8 cellular contexts compared by ENCODE assay signal in the genomic region with DNA sequence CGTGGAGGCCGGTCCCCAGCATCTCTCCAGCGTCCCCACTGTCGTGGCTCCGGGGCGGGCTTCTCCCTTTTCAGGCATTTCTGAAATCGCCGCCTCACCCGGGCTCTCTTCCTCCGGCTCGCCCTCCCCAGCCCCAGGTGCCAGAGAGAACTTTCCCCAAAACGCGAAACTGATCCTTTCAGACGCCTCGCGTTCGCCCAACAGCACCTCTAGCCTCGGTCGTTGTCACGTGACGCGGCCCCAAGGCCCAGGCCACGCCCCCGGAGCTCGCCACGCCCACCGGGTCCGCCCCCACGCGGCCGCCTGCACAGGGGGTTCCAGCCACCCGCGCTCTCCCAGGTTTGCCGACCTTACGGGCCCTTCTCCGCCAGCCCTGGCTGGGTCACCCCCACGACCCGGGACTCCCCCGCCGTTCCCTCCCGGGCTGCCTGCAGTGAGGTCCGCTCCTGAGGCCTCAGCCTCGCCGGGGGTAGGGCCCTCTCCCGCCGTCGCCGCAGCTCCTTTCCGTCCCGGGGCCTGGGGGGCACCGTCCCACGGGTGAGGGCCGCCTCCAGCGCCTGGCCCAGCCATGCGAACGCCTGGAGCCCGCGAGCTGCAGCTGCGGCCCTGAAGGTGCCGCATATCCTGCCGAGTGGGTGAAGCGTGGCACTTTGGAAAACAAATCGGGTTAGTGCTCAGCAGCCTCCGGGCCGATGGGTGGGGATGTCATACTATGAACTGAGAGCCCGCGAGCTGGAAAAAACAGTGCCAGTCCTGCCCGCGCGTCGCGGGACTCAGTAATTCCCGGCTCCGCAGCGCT. TPM values are rescaled to one million over a fixed set of nuclear protein-coding genes. Genes with fewer than 3 reads are reported as not detected.
A peak's percentile ranks its signal among the peaks of the same experiment; 100 is the strongest.
DNase-seq lines count a peak whose midpoint lies in the region; ATAC-seq and TF ChIP-seq lines count a peak whose summit lies in the region.

No MANE protein-coding gene starts in this region.

- ATAC-seq in GM21723 (IDR thresholded peaks at IDR 0.05; ENCODE audit: unreplicated experiment) (peak; percentile 95), omental fat pad (ENCODE audit: low FRiP score) (peak; percentile 97)

- H3K4me3 ChIP-seq in thymus (ENCODE audit: low read length), result peak overlapping the region; percentile 60

- peaks cover 9% of the 10 kb centered on the region for H3K4me1 ChIP-seq in thymus (ENCODE audit: control insufficient read depth, insufficient read depth, low read length)

- no peak for TF ChIP-seq CTCF in omental fat pad (IDR thresholded peaks at IDR 0.05)

- H3K36me3 ChIP-seq in thymus (ENCODE audit: control insufficient read depth, insufficient read depth), result no peaks in the 10 kb centered on the region

- no peaks in the 10 kb centered on the region for H3K27me3 ChIP-seq in thymus (ENCODE audit: control insufficient read depth, insufficient read depth)

- 3% methylated on average over 75 of the region's 75 CpGs for WGBS in thymus

- in situ Hi-C loops in KBM-7 (cut with MboI; ENCODE audit: low pct_unique_long_range_greater_than_20kb, low sequenced_read_pairs), result no loop called here

- H3K9me3 ChIP-seq in thymus (ENCODE audit: control insufficient read depth), result no peaks in the 10 kb centered on the region

- peak; percentile 85 for DNase-seq in EL
- DNase-seq in KBM-7, result peak; percentile 90
- peak; percentile 65 to 76 for DNase-seq in SHP77 (lab: John Stamatoyannopoulos, UW)
- peak; percentile 77 to 92 (median 86) for DNase-seq in activated naive CD4-positive, alpha-beta T cell (lab: John Stamatoyannopoulos, UW)
- DNase-seq in globus pallidus (ENCODE audit: low spot score), result peak; percentile 85
- DNase-seq in omental fat pad (ENCODE audit: low spot score), result peak; percentile 94

- H3K27ac ChIP-seq in thymus (ENCODE audit: low read depth), result peak overlapping the region; percentile 52

RNA-seq across cellular contexts. Expression of gene H3-3A, which starts 21.0 kb away (rescaled TPM):
- 100 to 1,000 TPM; 284 to 317 (median 305) TPM for total RNA-seq in omental fat pad
- 1,694 TPM for polyA plus RNA-seq in thymus

Comparison
In these comparisons a context has a peak if more than half of its experiments do, and no peak if none do; other contexts are left out.
1. Peak in every context shown above with its lines: DNase-seq, ATAC-seq, H3K4me3 ChIP-seq and H3K27ac ChIP-seq.